In genomic region chr1:42958488-42959317, GRCh38 we compare ENCODE assay signal across 1 cellular context.
TF ChIP-seq lines count a peak whose summit lies in the region.

Gene SLC2A1, minus strand, starts transcription at chr1:42958868. Its CDS starts 217 bp downstream, at chr1:42958651.

TF ChIP-seq in HepG2, 621 proteins besides CTCF, POLR2A, EP300 and RAD21 (continued from another document and continues in another):
- TF ChIP-seq, protein P1, sequence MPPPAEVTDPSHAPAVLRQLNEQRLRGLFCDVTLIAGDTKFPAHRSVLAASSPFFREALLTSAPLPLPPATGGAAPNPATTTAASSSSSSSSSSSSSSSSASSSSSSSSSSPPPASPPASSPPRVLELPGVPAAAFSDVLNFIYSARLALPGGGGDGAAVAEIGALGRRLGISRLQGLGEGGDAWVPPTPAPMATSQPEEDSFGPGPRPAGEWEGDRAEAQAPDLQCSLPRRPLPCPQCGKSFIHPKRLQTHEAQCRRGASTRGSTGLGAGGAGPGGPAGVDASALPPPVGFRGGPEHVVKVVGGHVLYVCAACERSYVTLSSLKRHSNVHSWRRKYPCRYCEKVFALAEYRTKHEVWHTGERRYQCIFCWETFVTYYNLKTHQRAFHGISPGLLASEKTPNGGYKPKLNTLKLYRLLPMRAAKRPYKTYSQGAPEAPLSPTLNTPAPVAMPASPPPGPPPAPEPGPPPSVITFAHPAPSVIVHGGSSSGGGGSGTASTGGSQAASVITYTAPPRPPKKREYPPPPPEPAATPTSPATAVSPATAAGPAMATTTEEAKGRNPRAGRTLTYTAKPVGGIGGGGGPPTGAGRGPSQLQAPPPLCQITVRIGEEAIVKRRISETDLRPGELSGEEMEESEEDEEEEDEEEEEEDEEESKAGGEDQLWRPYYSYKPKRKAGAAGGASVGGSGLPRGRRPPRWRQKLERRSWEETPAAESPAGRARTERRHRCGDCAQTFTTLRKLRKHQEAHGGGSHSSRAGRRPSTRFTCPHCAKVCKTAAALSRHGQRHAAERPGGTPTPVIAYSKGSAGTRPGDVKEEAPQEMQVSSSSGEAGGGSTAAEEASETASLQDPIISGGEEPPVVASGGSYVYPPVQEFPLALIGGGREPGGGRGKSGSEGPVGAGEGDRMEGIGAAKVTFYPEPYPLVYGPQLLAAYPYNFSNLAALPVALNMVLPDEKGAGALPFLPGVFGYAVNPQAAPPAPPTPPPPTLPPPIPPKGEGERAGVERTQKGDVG (CRISPR knock-in tag; IDR thresholded peaks at IDR 0.05; ENCODE audit: borderline replicate concordance): no peak
- TF ChIP-seq CBFB (CRISPR knock-in tag; IDR thresholded peaks at IDR 0.05) (0 out of 2 replicates have a peak, but pooled peaks have one; percentile 56), ZNF704 (CRISPR knock-in tag; IDR thresholded peaks at IDR 0.05; ENCODE audit: borderline replicate concordance) (0 out of 2 replicates have a peak, but pooled peaks have one; percentile 36), PRDM15 (CRISPR knock-in tag; IDR thresholded peaks at IDR 0.05) (peak; percentile 96), ZNF101 (CRISPR knock-in tag; IDR thresholded peaks at IDR 0.05; ENCODE audit: borderline replicate concordance, low read depth) (no peak), ZEB1 (IDR thresholded peaks at IDR 0.05; ENCODE audit: insufficient replicate concordance, low read depth) (no peak), ZNF432 (CRISPR knock-in tag; IDR thresholded peaks at IDR 0.05; ENCODE audit: borderline replicate concordance) (no peak), ZGPAT (CRISPR knock-in tag; IDR thresholded peaks at IDR 0.05) (peak; percentile 65), CEBPB (IDR thresholded peaks at IDR 0.05; ENCODE audit: borderline replicate concordance, low read depth, low read length) (no peak), PHF20 (CRISPR knock-in tag; IDR thresholded peaks at IDR 0.05) (peak; percentile 66; the same call in 1 of the 2 replicates), ZNF816 (CRISPR knock-in tag; IDR thresholded peaks at IDR 0.05; ENCODE audit: borderline replicate concordance) (0 out of 2 replicates have a peak, but pooled peaks have one; percentile 40), ZBTB3 (CRISPR knock-in tag; IDR thresholded peaks at IDR 0.05; ENCODE audit: borderline replicate concordance, low read depth) (no peak), ZKSCAN8 (CRISPR knock-in tag; IDR thresholded peaks at IDR 0.05; ENCODE audit: borderline replicate concordance) (peak; percentile 20; the same call in 1 of the 2 replicates), ZNF180 (CRISPR knock-in tag; IDR thresholded peaks at IDR 0.05; ENCODE audit: borderline replicate concordance, low read depth) (no peak), BATF2 (CRISPR knock-in tag; IDR thresholded peaks at IDR 0.05) (no peak), ZNF30 (CRISPR knock-in tag; IDR thresholded peaks at IDR 0.05) (peak; percentile 41; the same call in 1 of the 2 replicates), ZFP91 (CRISPR knock-in tag; IDR thresholded peaks at IDR 0.05; ENCODE audit: borderline replicate concordance) (peak; percentile 60; the same call in 1 of the 2 replicates), TERF1 (CRISPR knock-in tag; IDR thresholded peaks at IDR 0.05) (no peak), HOXA5 (CRISPR knock-in tag; IDR thresholded peaks at IDR 0.05) (no peak), ELF1 (CRISPR knock-in tag; IDR thresholded peaks at IDR 0.05) (no peak), XBP1 (CRISPR knock-in tag; IDR thresholded peaks at IDR 0.05) (no peak), IKZF1 (IDR thresholded peaks at IDR 0.05) (no peak), NPAS2 (CRISPR knock-in tag; IDR thresholded peaks at IDR 0.05; ENCODE audit: borderline replicate concordance) (no peak), IRF2 (CRISPR knock-in tag; IDR thresholded peaks at IDR 0.05) (peak; percentile 50; the same call in 1 of the 2 replicates), ZNF878 (CRISPR knock-in tag; IDR thresholded peaks at IDR 0.05) (peak; percentile 23; the same call in 1 of the 2 replicates)
- TF ChIP-seq, protein P2, sequence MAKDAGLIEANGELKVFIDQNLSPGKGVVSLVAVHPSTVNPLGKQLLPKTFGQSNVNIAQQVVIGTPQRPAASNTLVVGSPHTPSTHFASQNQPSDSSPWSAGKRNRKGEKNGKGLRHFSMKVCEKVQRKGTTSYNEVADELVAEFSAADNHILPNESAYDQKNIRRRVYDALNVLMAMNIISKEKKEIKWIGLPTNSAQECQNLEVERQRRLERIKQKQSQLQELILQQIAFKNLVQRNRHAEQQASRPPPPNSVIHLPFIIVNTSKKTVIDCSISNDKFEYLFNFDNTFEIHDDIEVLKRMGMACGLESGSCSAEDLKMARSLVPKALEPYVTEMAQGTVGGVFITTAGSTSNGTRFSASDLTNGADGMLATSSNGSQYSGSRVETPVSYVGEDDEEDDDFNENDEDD (CRISPR knock-in tag; IDR thresholded peaks at IDR 0.05; ENCODE audit: borderline replicate concordance): peak; percentile 58
- TF ChIP-seq, protein P3, sequence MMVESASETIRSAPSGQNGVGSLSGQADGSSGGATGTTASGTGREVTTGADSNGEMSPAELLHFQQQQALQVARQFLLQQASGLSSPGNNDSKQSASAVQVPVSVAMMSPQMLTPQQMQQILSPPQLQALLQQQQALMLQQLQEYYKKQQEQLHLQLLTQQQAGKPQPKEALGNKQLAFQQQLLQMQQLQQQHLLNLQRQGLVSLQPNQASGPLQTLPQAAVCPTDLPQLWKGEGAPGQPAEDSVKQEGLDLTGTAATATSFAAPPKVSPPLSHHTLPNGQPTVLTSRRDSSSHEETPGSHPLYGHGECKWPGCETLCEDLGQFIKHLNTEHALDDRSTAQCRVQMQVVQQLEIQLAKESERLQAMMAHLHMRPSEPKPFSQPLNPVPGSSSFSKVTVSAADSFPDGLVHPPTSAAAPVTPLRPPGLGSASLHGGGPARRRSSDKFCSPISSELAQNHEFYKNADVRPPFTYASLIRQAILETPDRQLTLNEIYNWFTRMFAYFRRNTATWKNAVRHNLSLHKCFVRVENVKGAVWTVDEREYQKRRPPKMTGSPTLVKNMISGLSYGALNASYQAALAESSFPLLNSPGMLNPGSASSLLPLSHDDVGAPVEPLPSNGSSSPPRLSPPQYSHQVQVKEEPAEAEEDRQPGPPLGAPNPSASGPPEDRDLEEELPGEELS (CRISPR knock-in tag; IDR thresholded peaks at IDR 0.05): no peak; the same call in 1 of the 2 replicates
- TF ChIP-seq, protein P4, sequence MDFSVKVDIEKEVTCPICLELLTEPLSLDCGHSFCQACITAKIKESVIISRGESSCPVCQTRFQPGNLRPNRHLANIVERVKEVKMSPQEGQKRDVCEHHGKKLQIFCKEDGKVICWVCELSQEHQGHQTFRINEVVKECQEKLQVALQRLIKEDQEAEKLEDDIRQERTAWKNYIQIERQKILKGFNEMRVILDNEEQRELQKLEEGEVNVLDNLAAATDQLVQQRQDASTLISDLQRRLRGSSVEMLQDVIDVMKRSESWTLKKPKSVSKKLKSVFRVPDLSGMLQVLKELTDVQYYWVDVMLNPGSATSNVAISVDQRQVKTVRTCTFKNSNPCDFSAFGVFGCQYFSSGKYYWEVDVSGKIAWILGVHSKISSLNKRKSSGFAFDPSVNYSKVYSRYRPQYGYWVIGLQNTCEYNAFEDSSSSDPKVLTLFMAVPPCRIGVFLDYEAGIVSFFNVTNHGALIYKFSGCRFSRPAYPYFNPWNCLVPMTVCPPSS (IDR thresholded peaks at IDR 0.05): no peak
- TF ChIP-seq, protein P5, sequence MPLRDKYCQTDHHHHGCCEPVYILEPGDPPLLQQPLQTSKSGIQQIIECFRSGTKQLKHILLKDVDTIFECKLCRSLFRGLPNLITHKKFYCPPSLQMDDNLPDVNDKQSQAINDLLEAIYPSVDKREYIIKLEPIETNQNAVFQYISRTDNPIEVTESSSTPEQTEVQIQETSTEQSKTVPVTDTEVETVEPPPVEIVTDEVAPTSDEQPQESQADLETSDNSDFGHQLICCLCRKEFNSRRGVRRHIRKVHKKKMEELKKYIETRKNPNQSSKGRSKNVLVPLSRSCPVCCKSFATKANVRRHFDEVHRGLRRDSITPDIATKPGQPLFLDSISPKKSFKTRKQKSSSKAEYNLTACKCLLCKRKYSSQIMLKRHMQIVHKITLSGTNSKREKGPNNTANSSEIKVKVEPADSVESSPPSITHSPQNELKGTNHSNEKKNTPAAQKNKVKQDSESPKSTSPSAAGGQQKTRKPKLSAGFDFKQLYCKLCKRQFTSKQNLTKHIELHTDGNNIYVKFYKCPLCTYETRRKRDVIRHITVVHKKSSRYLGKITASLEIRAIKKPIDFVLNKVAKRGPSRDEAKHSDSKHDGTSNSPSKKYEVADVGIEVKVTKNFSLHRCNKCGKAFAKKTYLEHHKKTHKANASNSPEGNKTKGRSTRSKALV (CRISPR knock-in tag; IDR thresholded peaks at IDR 0.05): peak; percentile 36; the same call in 1 of the 2 replicates
- TF ChIP-seq, protein P6, sequence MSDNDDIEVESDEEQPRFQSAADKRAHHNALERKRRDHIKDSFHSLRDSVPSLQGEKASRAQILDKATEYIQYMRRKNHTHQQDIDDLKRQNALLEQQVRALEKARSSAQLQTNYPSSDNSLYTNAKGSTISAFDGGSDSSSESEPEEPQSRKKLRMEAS (IDR thresholded peaks at IDR 0.05): no peak; the same call in none of the 2 replicates
